9 cellular contexts compared by ENCODE assay signal in genomic region chr14:20782280-20782890, GRCh38. TPM values are rescaled to one million over a fixed set of nuclear protein-coding genes. Genes with fewer than 3 reads are reported as not detected.
DNase-seq lines count a peak whose midpoint lies in the region; ATAC-seq, FAIRE-seq and TF ChIP-seq lines count a peak whose summit lies in the region.
"Had no signal": no experiment of that assay in that cellular context is flagged by ENCODE, and none has a peak within 500 bp of the region (broad histone marks: within the 10 kb centered on the region; RNA-seq: fewer than 3 reads in every experiment).

No MANE protein-coding gene starts in this region.

- H3K4me1 Mint-ChIP-seq in WTC11 (peaks cover 56% of the 10 kb centered on the region), mesothelial cell of epicardium (peaks cover 20% of the 10 kb centered on the region)

- H3K36me3 Mint-ChIP-seq in WTC11: no peaks in the 10 kb centered on the region
- H3K36me3 Mint-ChIP-seq in mesothelial cell of epicardium: no peaks in the 10 kb centered on the region

- H3K4me3 Mint-ChIP-seq in WTC11 (no peak overlapping the region), mesothelial cell of epicardium (peak overlapping the region; percentile 30)

- peak; percentile 89 for FAIRE-seq in GM18507 (lab: Jason Lieb, UNC)

- DNase-seq in GM18507 (ENCODE audit: extremely low spot score, insufficient read length, low read depth): no peak
- DNase-seq in WTC11 (ENCODE audit: low spot score): no peak
- no peak for DNase-seq in mesothelial cell of epicardium (ENCODE audit: low spot score in 2 of 2, unreplicated experiment in 2 of 2)
- DNase-seq in nucleus accumbens (lab: John Stamatoyannopoulos, UW): no peak
- no peak for DNase-seq in DMS114 treated with DMSO at 0.1 percent for 48 hours (lab: John Stamatoyannopoulos, UW; ENCODE audit: unreplicated experiment)
- no peak for DNase-seq in NCI-H2081 treated with DMSO at 0.1 percent for 48 hours (lab: John Stamatoyannopoulos, UW)
- DNase-seq in SHP77 (lab: John Stamatoyannopoulos, UW): no peak

- H3K27me3 Mint-ChIP-seq in WTC11 (ENCODE audit: low read depth): no peaks in the 10 kb centered on the region; the same call in 1 of the 2 replicates
- H3K27me3 Mint-ChIP-seq in mesothelial cell of epicardium (ENCODE audit: low read depth): no peaks in the 10 kb centered on the region

- peak; percentile 43 for ATAC-seq in HG02852 (IDR thresholded peaks at IDR 0.05; ENCODE audit: unreplicated experiment)
- ATAC-seq in WTC11: no peak

- TF ChIP-seq CTCF in WTC11 (IDR thresholded peaks at IDR 0.05): no peak
- TF ChIP-seq CTCF in mesothelial cell of epicardium (IDR thresholded peaks at IDR 0.05; ENCODE audit: unreplicated experiment): no peak

- CTCF ChIA-PET in WTC11 (lab: Charles Lee): interaction anchor here (0.8 to 2.9 kb wide), 5 partner anchors 25 to 188 kb away, joined by 3 to 16 read pairs (median 4); no protein-coding TSS in a partner anchor

- H3K27ac Mint-ChIP-seq in WTC11 (peak overlapping the region; percentile 54), mesothelial cell of epicardium (peak overlapping the region; percentile 93)

- H3K9me3 Mint-ChIP-seq in WTC11 (no peaks in the 10 kb centered on the region), mesothelial cell of epicardium (no peaks in the 10 kb centered on the region)

- POLR2A ChIA-PET in WTC11 (lab: Charles Lee): no interaction called here

TF ChIP-seq in WTC11, 78 proteins besides CTCF, POLR2A, EP300 and RAD21:
- TF ChIP-seq ZNF317 (CRISPR knock-in tag; IDR thresholded peaks at IDR 0.05; ENCODE audit: borderline replicate concordance, low read depth) (no peak), FOXP4 (CRISPR knock-in tag; IDR thresholded peaks at IDR 0.05) (0 out of 2 replicates have a peak, but pooled peaks have one; percentile 14)

RNA-seq across cellular contexts. Expression of gene RNASE6, which starts 1.3 kb away (rescaled TPM):
- total RNA-seq in WTC11 (2021) (0.18 to 0.37 TPM (median 0.18 TPM) in 3 replicates), mesothelial cell of epicardium (0.27 to 0.57 TPM (median 0.33 TPM) in 3 replicates)
- total RNA-seq: dermis microvascular lymphatic vessel endothelial cell had no signal

RNA-seq across cellular contexts. Expression of gene EDDM3B, which starts 14.2 kb away (rescaled TPM):
- total RNA-seq in WTC11 (2021) (not detected in 3 replicates), mesothelial cell of epicardium (not detected in 3 replicates)
- total RNA-seq: dermis microvascular lymphatic vessel endothelial cell had no signal

RNA-seq across cellular contexts. Expression of gene RNASE1, which starts 20.3 kb away (rescaled TPM):
- total RNA-seq in WTC11 (2021) (3.4 to 6.2 TPM (median 4.7 TPM) in 3 replicates), mesothelial cell of epicardium (13.1 to 14.8 TPM (median 13.3 TPM) in 3 replicates)

RNA-seq across cellular contexts. Expression of gene EDDM3A, which starts 36.7 kb away (rescaled TPM):
- total RNA-seq in WTC11 (2021) (0.20 TPM in 1 of 3 replicates, not detected in the others), mesothelial cell of epicardium (not detected in 3 replicates)
- total RNA-seq: dermis microvascular lymphatic vessel endothelial cell had no signal
